Comparison of ENCODE assay signal across 8 cellular contexts in genomic region chr11:124798991-124799383, GRCh38. TPM values are rescaled to one million over a fixed set of nuclear protein-coding genes. Genes with fewer than 3 reads are reported as not detected.
A peak's percentile ranks its signal among the peaks of the same experiment; 100 is the strongest.
DNase-seq lines count a peak whose midpoint lies in the region; ATAC-seq, FAIRE-seq and TF ChIP-seq lines count a peak whose summit lies in the region.

No MANE protein-coding gene starts in this region.

- H3K27ac ChIP-seq in HCT116 (ENCODE audit: low read depth, low read length), result peak overlapping the region; percentile 74

- no peaks in the 10 kb centered on the region for H3K9me2 ChIP-seq in HCT116 (ENCODE audit: insufficient read depth)

- peaks cover 58% of the 10 kb centered on the region for H3K79me2 ChIP-seq in HCT116 (ENCODE audit: insufficient read depth, low read length)

- POLR2A ChIA-PET in HCT116 (lab: Charles Lee), result no interaction called here

- H3K4me1 Mint-ChIP-seq in activated CD8-positive, alpha-beta memory T cell treated with anti-CD3 and anti-CD28 coated beads, Interleukin-2, amount 10 ng/mL, durations not matched to agents 7 days and 5 days, result peaks cover 28% of the 10 kb centered on the region
- H3K4me1 Mint-ChIP-seq in mesothelial cell of epicardium, result peaks cover 40% of the 10 kb centered on the region

- no peak for FAIRE-seq in bronchial epithelial cell (lab: Jason Lieb, UNC)

- H3K4me2 ChIP-seq in HCT116 (ENCODE audit: low read length), result peak overlapping the region; percentile 78

- H3K9me3 ChIP-seq in HCT116 (ENCODE audit: control insufficient read depth in 1 of 2, insufficient read depth in 1 of 2, low read depth in 1 of 2, low read length in 2 of 2), result no peaks in the 10 kb centered on the region

- no peaks in the 10 kb centered on the region for H3K36me3 Mint-ChIP-seq in activated CD8-positive, alpha-beta memory T cell treated with anti-CD3 and anti-CD28 coated beads, Interleukin-2, amount 10 ng/mL, durations not matched to agents 7 days and 5 days
- no peaks in the 10 kb centered on the region for H3K36me3 Mint-ChIP-seq in mesothelial cell of epicardium

- peak overlapping the region; percentile 90 for H3K27ac Mint-ChIP-seq in activated CD8-positive, alpha-beta memory T cell treated with anti-CD3 and anti-CD28 coated beads, Interleukin-2, amount 10 ng/mL, durations not matched to agents 7 days and 5 days
- H3K27ac Mint-ChIP-seq in mesothelial cell of epicardium, result peak overlapping the region; percentile 81

- RAD21 ChIA-PET in HCT116 (lab: Charles Lee; ENCODE audit: low non-redundant PET in 1 of 2, low total read pairs in 2 of 2, uncharacterized antibody in 2 of 2, unreplicated experiment in 2 of 2), result interaction anchor here in 1 of 2 experiments (0.6 kb wide), 1 partner anchor 31 kb away, joined by 3 read pairs; no protein-coding TSS in a partner anchor

- peak overlapping the region; percentile 73 to 75 for H3K4me3 ChIP-seq in HCT116 (replicated peaks in 1 of 2; ENCODE audit: low read depth in 1 of 2, low read length in 2 of 2)
- H3K4me3 ChIP-seq in bronchial epithelial cell (ENCODE audit: low read depth, low read length), result peak overlapping the region; percentile 82

- intact Hi-C loops in HCT116 (cut with micrococcal nuclease), result no loop called here

- no peak for TF ChIP-seq RAD21 in HCT116 (IDR thresholded peaks at IDR 0.05; ENCODE audit: low read depth)

- DNase-seq in activated CD8-positive, alpha-beta memory T cell treated with anti-CD3 and anti-CD28 coated beads, Interleukin-2, amount 10 ng/mL, durations not matched to agents 7 days and 5 days, result peak; percentile 46
- DNase-seq in activated CD8-positive, alpha-beta memory T cell treated with anti-CD3 and anti-CD28 coated beads, Interleukin-2, amount 50 U/mL, for 4 hours, result no peak
- DNase-seq in HCT116 (ENCODE audit: low read depth, low spot score) (no peak), NCI-H526 (lab: John Stamatoyannopoulos, UW) (peak; percentile 65 to 74), bronchial epithelial cell (ENCODE audit: low read depth) (peak; percentile 49), mesothelial cell of epicardium (ENCODE audit: low spot score in 2 of 2, unreplicated experiment in 2 of 2) (no peak), cerebellum (ENCODE audit: low spot score) (no peak)

- no peak overlapping the region for H2AFZ ChIP-seq in HCT116 (ENCODE audit: low read depth, low read length, poor library complexity, severe bottlenecking)

- H3K36me3 ChIP-seq in HCT116 (ENCODE audit: control insufficient read depth in 1 of 2, insufficient read depth in 2 of 2, low read length in 2 of 2), result no peaks in the 10 kb centered on the region
- no peaks in the 10 kb centered on the region for H3K36me3 ChIP-seq in bronchial epithelial cell (ENCODE audit: control insufficient read depth, insufficient read depth, low read length)

- no peaks in the 10 kb centered on the region for H4K20me1 ChIP-seq in HCT116 (ENCODE audit: insufficient read depth)

- H3K4me1 ChIP-seq in HCT116 (ENCODE audit: control insufficient read depth in 1 of 2, insufficient read depth in 2 of 2, low read length in 2 of 2), result peaks cover 6 to 20% of the 10 kb centered on the region in 2 experiments; a peak in 3 of 4 replicates

- H3K9me3 Mint-ChIP-seq in activated CD8-positive, alpha-beta memory T cell treated with anti-CD3 and anti-CD28 coated beads, Interleukin-2, amount 10 ng/mL, durations not matched to agents 7 days and 5 days (ENCODE audit: low read depth), result no peaks in the 10 kb centered on the region
- H3K9me3 Mint-ChIP-seq in mesothelial cell of epicardium, result no peaks in the 10 kb centered on the region

- no peak for TF ChIP-seq CTCF in HCT116 (IDR thresholded peaks at IDR 0.05 in 2 of 3, conservative IDR thresholded peaks at IDR 0.05 in 1 of 3; ENCODE audit: borderline replicate concordance in 1 of 3, insufficient read depth in 1 of 3, low read depth in 2 of 3, low read length in 2 of 3)
- TF ChIP-seq CTCF in bronchial epithelial cell (IDR thresholded peaks at IDR 0.05; ENCODE audit: insufficient read depth, low read length, severe bottlenecking), result no peak
- TF ChIP-seq CTCF in mesothelial cell of epicardium (IDR thresholded peaks at IDR 0.05; ENCODE audit: unreplicated experiment), result no peak

- CTCF ChIA-PET in activated CD8-positive, alpha-beta memory T cell treated with anti-CD3 and anti-CD28 coated beads, Interleukin-2, amount 10 ng/mL, durations not matched to agents 7 days and 5 days (lab: Charles Lee), result interaction anchor here (0.9 to 15.2 kb wide), 8 partner anchors 10 to 129 kb away, joined by 3 to 216 read pairs (median 20); partner anchors contain the start of gene ESAM
- CTCF ChIA-PET in HCT116 (lab: Charles Lee), result interaction anchor here (0.9 to 1.2 kb wide), 4 partner anchors 38 to 170 kb away, joined by 3 to 4 read pairs (median 4); no protein-coding TSS in a partner anchor

- H3K27me3 Mint-ChIP-seq in activated CD8-positive, alpha-beta memory T cell treated with anti-CD3 and anti-CD28 coated beads, Interleukin-2, amount 10 ng/mL, durations not matched to agents 7 days and 5 days, result peaks cover 2% of the 10 kb centered on the region
- no peaks in the 10 kb centered on the region for H3K27me3 Mint-ChIP-seq in mesothelial cell of epicardium (ENCODE audit: low read depth)

- peak; percentile 1 for ATAC-seq in activated CD8-positive, alpha-beta memory T cell treated with anti-CD3 and anti-CD28 coated beads, Interleukin-2, amount 10 ng/mL, durations not matched to agents 7 days and 5 days
- ATAC-seq in HCT116, result no peak
- ATAC-seq in HG02571 (IDR thresholded peaks at IDR 0.05; ENCODE audit: unreplicated experiment), result no peak

- TF ChIP-seq POLR2A in HCT116 (IDR thresholded peaks at IDR 0.05; ENCODE audit: borderline replicate concordance, extremely low read depth, insufficient read depth, insufficient read length), result no peak

- peak overlapping the region; percentile 82 for H3K4me3 Mint-ChIP-seq in activated CD8-positive, alpha-beta memory T cell treated with anti-CD3 and anti-CD28 coated beads, Interleukin-2, amount 10 ng/mL, durations not matched to agents 7 days and 5 days
- peak overlapping the region; percentile 89 for H3K4me3 Mint-ChIP-seq in mesothelial cell of epicardium

- H3K9ac ChIP-seq in HCT116 (ENCODE audit: low read length), result peak overlapping the region; percentile 80

- H3K27me3 ChIP-seq in HCT116 (ENCODE audit: insufficient read depth, low read length), result no peaks in the 10 kb centered on the region
- H3K27me3 ChIP-seq in bronchial epithelial cell (ENCODE audit: control insufficient read depth, insufficient read depth, low read length), result no peaks in the 10 kb centered on the region

- no TSS peak for BruUV-seq in HCT116 (replicated peaks; lab: Mats Ljungman, UMichigan)

TF ChIP-seq in HCT116, 20 proteins besides CTCF, POLR2A, EP300 and RAD21:
- no peak for TF ChIP-seq CBX3 (IDR thresholded peaks at IDR 0.05; ENCODE audit: low read depth)
- TF ChIP-seq MAX (IDR thresholded peaks at IDR 0.05), result no peak

RNA-seq across cellular contexts. Expression of gene MSANTD2, which starts 1.2 kb away (rescaled TPM):
- 10 to 100 TPM in 1 of 2 experiments, 1 to 10 TPM in 1; 8.5 to 10.2 TPM for total RNA-seq in activated CD8-positive, alpha-beta memory T cell treated with anti-CD3 and anti-CD28 coated beads, Interleukin-2, amount 10 ng/mL, durations not matched to agents 7 days and 5 days
- 8.6 TPM for total RNA-seq in HCT116 (2021; ENCODE audit: unreplicated experiment)
- polyA plus RNA-seq in HCT116 (2012), result 1.6 and 1.9 TPM in 2 replicates
- total RNA-seq in bronchial epithelial cell, result 2.9 TPM in 2 replicates
- total RNA-seq in mesothelial cell of epicardium, result 32.8 to 37.3 TPM (median 34.4 TPM) in 3 replicates
- total RNA-seq in cerebellum, result 26.4 TPM

RNA-seq across cellular contexts. Expression of gene ESAM, which starts 36.9 kb away (rescaled TPM):
- total RNA-seq in activated CD8-positive, alpha-beta memory T cell treated with anti-CD3 and anti-CD28 coated beads, Interleukin-2, amount 10 ng/mL, durations not matched to agents 7 days and 5 days, result under 1 TPM; 0.16 to 0.76 TPM
- total RNA-seq in HCT116 (2021; ENCODE audit: unreplicated experiment) (6.1 TPM), bronchial epithelial cell (not detected in 2 replicates), mesothelial cell of epicardium (0.85 to 1.1 TPM (median 0.95 TPM) in 3 replicates), cerebellum (6.4 TPM)
- polyA plus RNA-seq in HCT116 (2012), result 4.7 and 6.1 TPM in 2 replicates

RNA-seq across cellular contexts. Expression of gene VSIG2, which starts 46.9 kb away (rescaled TPM):
- total RNA-seq in activated CD8-positive, alpha-beta memory T cell treated with anti-CD3 and anti-CD28 coated beads, Interleukin-2, amount 10 ng/mL, durations not matched to agents 7 days and 5 days, result not detected
- total RNA-seq in HCT116 (2021; ENCODE audit: unreplicated experiment) (not detected), bronchial epithelial cell (0.53 and 2.0 TPM in 2 replicates), mesothelial cell of epicardium (0.25 to 0.66 TPM (median 0.44 TPM) in 3 replicates), cerebellum (0.27 TPM)
- polyA plus RNA-seq in HCT116 (2012), result 0.05 and 0.08 TPM in 2 replicates

RNA-seq across cellular contexts. Expression of gene NRGN, which starts 59.2 kb away (rescaled TPM):
- 1 to 10 TPM; 6.6 TPM for total RNA-seq in activated CD8-positive, alpha-beta memory T cell treated with anti-CD3 and anti-CD28 coated beads, Interleukin-2, amount 10 ng/mL, durations not matched to agents 7 days and 5 days
- 33.3 TPM for total RNA-seq in HCT116 (2021; ENCODE audit: unreplicated experiment)
- polyA plus RNA-seq in HCT116 (2012), result 14.7 and 19.4 TPM in 2 replicates
- total RNA-seq in bronchial epithelial cell, result not detected in 2 replicates
- 2.7 to 2.9 TPM (median 2.7 TPM) in 3 replicates for total RNA-seq in mesothelial cell of epicardium
- total RNA-seq in cerebellum, result 1.00 TPM

Comparison
In these comparisons a context has a peak if more than half of its experiments do, and no peak if none do; other contexts are left out.
1. DNase-seq: peak in activated CD8-positive, alpha-beta memory T cell treated with anti-CD3 and anti-CD28 coated beads, Interleukin-2, amount 10 ng/mL, durations not matched to agents 7 days and 5 days (single experiment), NCI-H526 (2 of 2) and bronchial epithelial cell (single experiment); none in activated CD8-positive, alpha-beta memory T cell treated with anti-CD3 and anti-CD28 coated beads, Interleukin-2, amount 50 U/mL, for 4 hours (single experiment), HCT116 (single experiment), mesothelial cell of epicardium (0 of 2) and cerebellum (single experiment).